ENCODE assay signal across 8 cellular contexts in the genomic region with DNA sequence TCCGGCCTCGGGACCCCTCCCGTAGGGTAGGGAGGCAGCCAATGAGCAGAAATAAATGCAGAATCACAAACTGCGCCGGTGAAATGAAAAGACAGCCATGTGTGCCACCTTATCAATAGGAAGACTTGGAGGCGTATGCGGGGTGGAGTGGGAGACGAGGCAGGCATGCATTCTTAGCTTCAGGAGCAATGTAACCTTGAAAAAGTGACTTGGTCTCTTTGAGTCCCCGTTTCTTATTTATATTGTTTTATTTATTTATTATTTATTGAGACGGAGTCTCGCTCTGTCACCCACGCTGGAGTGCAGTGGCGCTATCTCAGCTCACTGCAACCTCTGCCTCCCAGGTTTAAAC. TPM values are rescaled to one million over a fixed set of nuclear protein-coding genes. Genes with fewer than 3 reads are reported as not detected.
DNase-seq lines count a peak whose midpoint lies in the region; ATAC-seq, FAIRE-seq and TF ChIP-seq lines count a peak whose summit lies in the region.

No MANE protein-coding gene starts in this region.

- no peak for TF ChIP-seq EP300 in A549 (IDR thresholded peaks at IDR 0.05)

- H3K4me2 ChIP-seq in A549, result peak overlapping the region; percentile 76

- H3K4me1 Mint-ChIP-seq in naive thymus-derived CD4-positive, alpha-beta T cell, result peaks cover 0 to 22% (median 10%) of the 10 kb centered on the region in 7 donors

- H3K36me3 ChIP-seq in HEK293 (ENCODE audit: control insufficient read depth in 2 of 2, insufficient read depth in 1 of 2, low read length in 2 of 2) (no peaks in the 10 kb centered on the region), ascending aorta (no peaks in the 10 kb centered on the region)
- H3K36me3 ChIP-seq in naive thymus-derived CD4-positive, alpha-beta T cell (ENCODE audit: control insufficient read depth in 2 of 3, insufficient read depth in 3 of 3, low read length in 3 of 3), result no peaks in the 10 kb centered on the region

- no peaks in the 10 kb centered on the region for H3K4me1 ChIP-seq in A549
- H3K4me1 ChIP-seq in HEK293 (ENCODE audit: control insufficient read depth, insufficient read depth, low read length), result no peaks in the 10 kb centered on the region
- peaks cover 2 to 3% of the 10 kb centered on the region in 2 donors for H3K4me1 ChIP-seq in ascending aorta
- peaks cover 4% of the 10 kb centered on the region in 2 donors for H3K4me1 ChIP-seq in naive thymus-derived CD4-positive, alpha-beta T cell (ENCODE audit: control insufficient read depth in 2 of 2, insufficient read depth in 2 of 2, low read length in 2 of 2)

- H3K27me3 ChIP-seq in ascending aorta, result no peaks in the 10 kb centered on the region
- no peaks in the 10 kb centered on the region for H3K27me3 ChIP-seq in naive thymus-derived CD4-positive, alpha-beta T cell (ENCODE audit: control insufficient read depth in 2 of 2, insufficient read depth in 2 of 2, low read length in 2 of 2)

- DNase-seq in A549 (ENCODE audit: low read depth in 1 of 2, low spot score in 1 of 2) (no peak), ascending aorta (ENCODE audit: low spot score in 2 of 2) (no peak), SIG-M5 treated with dmso at 0.1 percent for 504 hours (lab: John Stamatoyannopoulos, UW; ENCODE audit: unreplicated experiment) (no peak)
- no peak for DNase-seq in naive thymus-derived CD4-positive, alpha-beta T cell
- no peak for DNase-seq in stimulated activated CD4-positive, alpha-beta T cell treated with anti-CD3 and anti-CD28 coated beads, Interleukin-1b, Interleukin-23, amount 100 ng/mL, for 48 hours

- H3K27ac ChIP-seq in A549 (no peak overlapping the region), HEK293 (ENCODE audit: extremely low read depth, low read depth, low read length) (no peak overlapping the region), ascending aorta (peak overlapping the region in 1 of 2 donors; percentile 87)
- no peak overlapping the region for H3K27ac ChIP-seq in naive thymus-derived CD4-positive, alpha-beta T cell (ENCODE audit: low read depth, low read length)

- CTCF ChIA-PET in A549 (lab: Yijun Ruan, JAX) (interaction anchor here (0.6 to 15.3 kb wide), 81 partner anchors 10 to 1025 kb away, joined by 3 to 363 read pairs (median 5); partner anchors contain the start of genes FIZ1, ISOC2, NAT14 and SSC5D), HEK293 (lab: Yijun Ruan, JAX) (interaction anchor here (0.5 to 12.1 kb wide), 75 partner anchors 9 to 1070 kb away, joined by 3 to 152 read pairs (median 5); partner anchors contain the start of genes CCDC106, ISOC2, NAT14 and U2AF2)
- CTCF ChIA-PET in naive thymus-derived CD4-positive, alpha-beta T cell (lab: Charles Lee), result interaction anchor here (0.7 to 2.9 kb wide), 28 partner anchors 9 to 363 kb away, joined by 3 to 71 read pairs (median 4); partner anchors contain the start of genes ISOC2, TMEM238, ZNF628 and ZNF865

- POLR2A ChIA-PET in A549 (lab: Yijun Ruan, JAX), result interaction anchor here (0.6 to 2.2 kb wide), 16 partner anchors 10 to 363 kb away, joined by 3 to 10 read pairs (median 4); partner anchors contain the start of genes FIZ1, NAT14, UBE2S and ZNF524
- POLR2A ChIA-PET in HEK293 (lab: Yijun Ruan, JAX), result interaction anchor here (0.6 to 1.9 kb wide), 17 partner anchors 17 to 387 kb away, joined by 3 to 16 read pairs (median 5); partner anchors contain the start of genes FIZ1, ISOC2, NAT14 and PPP1R12C
- POLR2A ChIA-PET in naive thymus-derived CD4-positive, alpha-beta T cell (lab: Charles Lee), result interaction anchor here (0.8 to 1.2 kb wide), 8 partner anchors 18 to 363 kb away, joined by 3 to 7 read pairs (median 4); partner anchors contain the start of genes FIZ1, TMEM238, ZNF628 and ZNF784

- intact Hi-C loops in ascending aorta (cut with DNase I), result loop anchor here (1.0 to 5.0 kb wide), 4 partner anchors 17 to 202 kb away; partner anchors contain the start of gene UBE2S
- intact Hi-C loops in naive thymus-derived CD4-positive, alpha-beta T cell (cut with micrococcal nuclease), result loop anchor here in 1 of 2 donors (1.0 to 5.0 kb wide), 5 partner anchors 36 to 852 kb away; partner anchors contain the start of gene PPP1R12C

- peaks cover 0 to 8% (median 6%) of the 10 kb centered on the region in 5 donors for H3K27me3 Mint-ChIP-seq in naive thymus-derived CD4-positive, alpha-beta T cell

- H3K9me3 ChIP-seq in A549, result peaks cover 9% of the 10 kb centered on the region; the same call in 1 of the 3 replicates
- no peaks in the 10 kb centered on the region for H3K9me3 ChIP-seq in HEK293 (ENCODE audit: control insufficient read depth, insufficient read depth, low read depth, low read length)
- no peaks in the 10 kb centered on the region for H3K9me3 ChIP-seq in ascending aorta
- no peaks in the 10 kb centered on the region for H3K9me3 ChIP-seq in naive thymus-derived CD4-positive, alpha-beta T cell (ENCODE audit: control insufficient read depth in 2 of 3, low read length in 3 of 3)

- H3K4me3 ChIP-seq in A549 (peak overlapping the region; percentile 31; the same call in 1 of the 3 replicates), HEK293 (ENCODE audit: low read depth, low read length) (no peak overlapping the region), ascending aorta (peak overlapping the region; percentile 48 to 71)
- peak overlapping the region; percentile 79 for H3K4me3 ChIP-seq in naive thymus-derived CD4-positive, alpha-beta T cell (ENCODE audit: low read length)

- no peak for TF ChIP-seq RAD21 in A549 (conservative IDR thresholded peaks at IDR 0.05 in 1 of 2, IDR thresholded peaks at IDR 0.05 in 1 of 2)

- peaks cover 0 to 14% (median 0%) of the 10 kb centered on the region in 5 donors for H3K36me3 Mint-ChIP-seq in naive thymus-derived CD4-positive, alpha-beta T cell

- no peak for FAIRE-seq in A549 (lab: Jason Lieb, UNC)

- peak overlapping the region in 6 of 9 donors; percentile 59 to 92 (median 82) for H3K27ac Mint-ChIP-seq in naive thymus-derived CD4-positive, alpha-beta T cell

- WGBS in A549 (ENCODE audit: missing lambda C conversion rate), result 42% methylated on average over 13 of the region's 13 CpGs

- TF ChIP-seq CTCF in A549 (IDR thresholded peaks at IDR 0.05) (no peak; the same call in 2 of the 3 replicates), HEK293 (tag by site-specific recombination; IDR thresholded peaks at IDR 0.05) (no peak), ascending aorta (IDR thresholded peaks at IDR 0.05) (peak in 1 of 3 experiments; percentile 10)

- TF ChIP-seq POLR2A in A549 (IDR thresholded peaks at IDR 0.05; ENCODE audit: low read length), result no peak

- ATAC-seq in A549 (no peak), GM18867 (IDR thresholded peaks at IDR 0.05; ENCODE audit: unreplicated experiment) (no peak)
- no peak for ATAC-seq in naive thymus-derived CD4-positive, alpha-beta T cell
- no peak for ATAC-seq in activated CD4-positive, CD25-positive, alpha-beta regulatory T cell treated with anti-CD3 and anti-CD28 coated beads, Interleukin-2, amount 50 U/mL, for 24 hours

- peak overlapping the region in 8 of 10 donors; percentile 78 to 89 (median 84) for H3K4me3 Mint-ChIP-seq in naive thymus-derived CD4-positive, alpha-beta T cell

- peaks cover 0 to 9% (median 0%) of the 10 kb centered on the region in 11 donors for H3K9me3 Mint-ChIP-seq in naive thymus-derived CD4-positive, alpha-beta T cell

TF ChIP-seq in HEK293, 187 proteins besides CTCF, POLR2A, EP300 and RAD21 (continues in another document):
- no peak for TF ChIP-seq ZBTB7A (tag by site-specific recombination; IDR thresholded peaks at IDR 0.05; ENCODE audit: low read depth)

RNA-seq across cellular contexts. Expression of gene SSC5D, which starts 16.0 kb away (rescaled TPM):
- polyA plus RNA-seq in A549 (2011; rRNA removed), result 0.19 and 0.22 TPM in 2 replicates
- polyA plus RNA-seq in A549 (2012; cell fraction: cytosol; rRNA removed), result 0.30 and 0.44 TPM in 2 replicates
- polyA plus RNA-seq in A549 (2012; cell fraction: nucleus; rRNA removed), result 2.3 and 2.6 TPM in 2 replicates
- polyA plus RNA-seq in A549 (2017; fragmentation: RNase III; extraction: RNeasy Plus Mini Kit Qiagen cat#74134 plus additional on column Dnase treatment), result 0.96 to 2.0 TPM (median 1.5 TPM) in 3 replicates
- polyA minus RNA-seq in A549 (2011; rRNA and poly(A)+ RNA removed), result 0.25 and 0.29 TPM in 2 replicates
- 22.4 TPM for total RNA-seq in ascending aorta
- under 1 TPM; 0.21 to 0.48 (median 0.35) TPM for total RNA-seq in naive thymus-derived CD4-positive, alpha-beta T cell
- not detected for polyA plus RNA-seq in naive thymus-derived CD4-positive, alpha-beta T cell

RNA-seq across cellular contexts. Expression of gene NAT14, which starts 19.2 kb away (rescaled TPM):
- 16.8 and 21.0 TPM in 2 replicates for polyA plus RNA-seq in A549 (2011; rRNA removed)
- 48.1 and 50.6 TPM in 2 replicates for polyA plus RNA-seq in A549 (2012; cell fraction: cytosol; rRNA removed)
- 98.9 and 106 TPM in 2 replicates for polyA plus RNA-seq in A549 (2012; cell fraction: nucleus; rRNA removed)
- polyA plus RNA-seq in A549 (2017; fragmentation: RNase III; extraction: RNeasy Plus Mini Kit Qiagen cat#74134 plus additional on column Dnase treatment), result 46.5 to 57.4 TPM (median 50.3 TPM) in 3 replicates
- 7.6 and 10.2 TPM in 2 replicates for polyA minus RNA-seq in A549 (2011; rRNA and poly(A)+ RNA removed)
- total RNA-seq in ascending aorta, result 21.6 TPM
- total RNA-seq in naive thymus-derived CD4-positive, alpha-beta T cell, result 10 to 100 TPM in 1 of 5 experiments, 1 to 10 TPM in 4; 2.7 to 12.8 (median 7.5) TPM
- polyA plus RNA-seq in naive thymus-derived CD4-positive, alpha-beta T cell, result 1 to 10 TPM; 1.7 to 3.3 TPM

RNA-seq across cellular contexts. Expression of gene ZNF628, which starts 27.8 kb away (rescaled TPM):
- polyA plus RNA-seq in A549 (2011; rRNA removed) (0.32 and 0.48 TPM in 2 replicates), A549 (2017; fragmentation: RNase III; extraction: RNeasy Plus Mini Kit Qiagen cat#74134 plus additional on column Dnase treatment) (4.7 to 5.9 TPM (median 5.7 TPM) in 3 replicates)
- 2.5 and 4.8 TPM in 2 replicates for polyA plus RNA-seq in A549 (2012; cell fraction: cytosol; rRNA removed)
- polyA plus RNA-seq in A549 (2012; cell fraction: nucleus; rRNA removed), result 7.0 and 12.6 TPM in 2 replicates
- 0.70 and 1.0 TPM in 2 replicates for polyA minus RNA-seq in A549 (2011; rRNA and poly(A)+ RNA removed)
- total RNA-seq in ascending aorta, result 13.2 TPM
- 10 to 100 TPM in 2 of 5 experiments, 1 to 10 TPM in 3; 6.6 to 27.2 (median 9.0) TPM for total RNA-seq in naive thymus-derived CD4-positive, alpha-beta T cell
- polyA plus RNA-seq in naive thymus-derived CD4-positive, alpha-beta T cell, result 1 to 10 TPM in 1 of 2 donors, under 1 TPM in 1; 0.07 to 1.6 TPM

RNA-seq across cellular contexts. Expression of gene SBK2, which starts 32.7 kb away (rescaled TPM):
- 0.65 and 0.89 TPM in 2 replicates for polyA plus RNA-seq in A549 (2011; rRNA removed)
- 4.5 and 8.7 TPM in 2 replicates for polyA plus RNA-seq in A549 (2012; cell fraction: cytosol; rRNA removed)
- polyA plus RNA-seq in A549 (2012; cell fraction: nucleus; rRNA removed), result 9.2 and 13.9 TPM in 2 replicates
- polyA plus RNA-seq in A549 (2017; fragmentation: RNase III; extraction: RNeasy Plus Mini Kit Qiagen cat#74134 plus additional on column Dnase treatment), result 1.1 to 1.6 TPM (median 1.2 TPM) in 3 replicates
- 0.58 and 0.68 TPM in 2 replicates for polyA minus RNA-seq in A549 (2011; rRNA and poly(A)+ RNA removed)
- total RNA-seq in ascending aorta, result not detected
- total RNA-seq in naive thymus-derived CD4-positive, alpha-beta T cell, result not detected
- polyA plus RNA-seq in naive thymus-derived CD4-positive, alpha-beta T cell, result not detected

RNA-seq across cellular contexts. Expression of gene C19orf85, which starts 39.7 kb away (rescaled TPM):
- polyA plus RNA-seq in A549 (2011; rRNA removed) (not detected in 2 replicates), A549 (2017; fragmentation: RNase III; extraction: RNeasy Plus Mini Kit Qiagen cat#74134 plus additional on column Dnase treatment) (not detected in 3 replicates)
- not detected in 2 replicates for polyA plus RNA-seq in A549 (2012; cell fraction: cytosol; rRNA removed)
- polyA plus RNA-seq in A549 (2012; cell fraction: nucleus; rRNA removed), result not detected in 2 replicates
- not detected in 2 replicates for polyA minus RNA-seq in A549 (2011; rRNA and poly(A)+ RNA removed)
- total RNA-seq in ascending aorta, result not detected
- not detected for total RNA-seq in naive thymus-derived CD4-positive, alpha-beta T cell
- polyA plus RNA-seq in naive thymus-derived CD4-positive, alpha-beta T cell, result not detected

Comparison
In these comparisons a context has a peak if more than half of its experiments do, and no peak if none do; other contexts are left out.
1. RNA of gene SSC5D, which starts 16.0 kb away (total RNA-seq): 22.4 TPM in ascending aorta (single experiment); 0.21 to 0.48 TPM in naive thymus-derived CD4-positive, alpha-beta T cell; every median in the first group is over 10 times any median in the second.